Comparison of ENCODE assay signal across 1 cellular context in the genomic region with DNA sequence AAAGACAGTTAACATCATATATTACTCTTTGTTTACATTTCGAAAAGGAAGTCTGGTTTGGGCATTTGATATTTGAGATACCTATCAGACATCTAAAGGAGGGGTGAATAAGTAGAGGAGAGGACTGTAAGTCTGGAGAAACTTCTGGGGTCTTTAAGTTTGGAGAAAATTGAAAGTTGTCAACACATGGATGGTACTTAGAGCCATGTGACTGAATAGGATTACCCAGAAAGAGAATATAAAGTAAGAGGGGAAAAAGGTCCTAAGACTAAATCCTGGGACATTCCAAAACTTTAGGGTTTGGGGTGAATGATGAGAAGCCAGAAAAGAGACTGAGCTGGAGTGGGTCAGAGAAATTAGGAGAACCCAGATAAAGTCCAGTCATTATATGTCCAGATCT.
TF ChIP-seq lines count a peak whose summit lies in the region.

No MANE protein-coding gene starts in this region.

TF ChIP-seq in HepG2, 621 proteins besides CTCF, POLR2A, EP300 and RAD21 (continued from another document):
- TF ChIP-seq, protein P1, sequence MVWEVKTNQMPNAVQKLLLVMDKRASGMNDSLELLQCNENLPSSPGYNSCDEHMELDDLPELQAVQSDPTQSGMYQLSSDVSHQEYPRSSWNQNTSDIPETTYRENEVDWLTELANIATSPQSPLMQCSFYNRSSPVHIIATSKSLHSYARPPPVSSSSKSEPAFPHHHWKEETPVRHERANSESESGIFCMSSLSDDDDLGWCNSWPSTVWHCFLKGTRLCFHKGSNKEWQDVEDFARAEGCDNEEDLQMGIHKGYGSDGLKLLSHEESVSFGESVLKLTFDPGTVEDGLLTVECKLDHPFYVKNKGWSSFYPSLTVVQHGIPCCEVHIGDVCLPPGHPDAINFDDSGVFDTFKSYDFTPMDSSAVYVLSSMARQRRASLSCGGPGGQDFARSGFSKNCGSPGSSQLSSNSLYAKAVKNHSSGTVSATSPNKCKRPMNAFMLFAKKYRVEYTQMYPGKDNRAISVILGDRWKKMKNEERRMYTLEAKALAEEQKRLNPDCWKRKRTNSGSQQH (CRISPR knock-in tag; IDR thresholded peaks at IDR 0.05; ENCODE audit: low read depth): no peak
- TF ChIP-seq, protein P2, sequence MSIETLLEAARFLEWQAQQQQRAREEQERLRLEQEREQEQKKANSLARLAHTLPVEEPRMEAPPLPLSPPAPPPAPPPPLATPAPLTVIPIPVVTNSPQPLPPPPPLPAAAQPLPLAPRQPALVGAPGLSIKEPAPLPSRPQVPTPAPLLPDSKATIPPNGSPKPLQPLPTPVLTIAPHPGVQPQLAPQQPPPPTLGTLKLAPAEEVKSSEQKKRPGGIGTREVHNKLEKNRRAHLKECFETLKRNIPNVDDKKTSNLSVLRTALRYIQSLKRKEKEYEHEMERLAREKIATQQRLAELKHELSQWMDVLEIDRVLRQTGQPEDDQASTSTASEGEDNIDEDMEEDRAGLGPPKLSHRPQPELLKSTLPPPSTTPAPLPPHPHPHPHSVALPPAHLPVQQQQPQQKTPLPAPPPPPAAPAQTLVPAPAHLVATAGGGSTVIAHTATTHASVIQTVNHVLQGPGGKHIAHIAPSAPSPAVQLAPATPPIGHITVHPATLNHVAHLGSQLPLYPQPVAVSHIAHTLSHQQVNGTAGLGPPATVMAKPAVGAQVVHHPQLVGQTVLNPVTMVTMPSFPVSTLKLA (IDR thresholded peaks at IDR 0.05): peak; percentile 91
